In genomic region chr2:126655500-126656310, GRCh38 we compare ENCODE assay signal across 8 cellular contexts. TPM values are rescaled to one million over a fixed set of nuclear protein-coding genes. Genes with fewer than 3 reads are reported as not detected.
DNase-seq lines count a peak whose midpoint lies in the region; ATAC-seq and TF ChIP-seq lines count a peak whose summit lies in the region.

Gene GYPC (plus strand): TSS chr2:126656158. CDS start chr2:126656264, 106 bp downstream.

- peak; percentile 42 for DNase-seq in GDM1 (lab: John Stamatoyannopoulos, UW)
- DNase-seq in activated T-helper 1 cell treated with anti-CD3 and anti-CD28 coated beads, Interleukin-12 subunit alpha, Interleukin-12 subunit beta, Interleukin-2, Interleukin-4 antibody, amounts not matched to agents 30 ng/mL and 10 ng/mL and 1 ng/mL, durations not matched to agents 14 hours and 24 hours and 36 hours (ENCODE audit: low spot score): peak; percentile 56
- peak; percentile 73 for DNase-seq in fibroblast of peridontal ligament (ENCODE audit: extremely low read depth)
- peak; percentile 85 for DNase-seq in natural killer cell treated with Interleukin-12 subunit alpha and Interleukin-12 subunit beta and Interleukin-15 and Interleukin-18, amount 100 ng/mL, for 72 hours (ENCODE audit: low spot score)
- DNase-seq in aorta: peak; percentile 88 to 93
- no peak for DNase-seq in 8988T

- no peaks in the 10 kb centered on the region for H3K36me3 ChIP-seq in KMS-11 (ENCODE audit: insufficient read depth)
- no peaks in the 10 kb centered on the region for H3K36me3 ChIP-seq in aorta (ENCODE audit: control insufficient read depth in 1 of 2, insufficient read depth in 2 of 2, low read length in 1 of 2)

- peak within 1 kb of the TSS; percentile 44; the same call in 1 of the 2 replicates for H3K9ac ChIP-seq in KMS-11

- peak within 1 kb of the TSS; percentile 82 for H2AFZ ChIP-seq in KMS-11 (ENCODE audit: low read depth)

- no peaks in the 10 kb centered on the region for H3K79me2 ChIP-seq in KMS-11 (ENCODE audit: insufficient read depth, low read depth)

- H3K27ac ChIP-seq in KMS-11 (no peak within 1 kb of the TSS), aorta (ENCODE audit: low read depth in 1 of 2, low read length in 2 of 2) (peak within 1 kb of the TSS; percentile 85 to 95)

- H3K4me1 ChIP-seq in KMS-11 (ENCODE audit: low read depth, poor library complexity, severe bottlenecking): no peaks in the 10 kb centered on the region
- H3K4me1 ChIP-seq in aorta (ENCODE audit: control insufficient read depth in 1 of 2, insufficient read depth in 2 of 2, low read length in 2 of 2): peaks cover 0 to 5% of the 10 kb centered on the region in 2 donors

- H3K4me2 ChIP-seq in KMS-11: peak within 1 kb of the TSS; percentile 39; the same call in 1 of the 2 replicates

- WGBS in aorta, 2 donors: 3% methylated on average over 23 to 38 of the region's 38 CpGs

- H3K9me3 Mint-ChIP-seq in activated T-helper 1 cell treated with anti-CD3 and anti-CD28 coated beads, Interleukin-12 subunit alpha, Interleukin-12 subunit beta, Interleukin-2, Interleukin-4 antibody, amounts not matched to agents 30 ng/mL and 10 ng/mL and 1 ng/mL, durations not matched to agents 14 hours and 24 hours and 36 hours: peaks cover 4% of the 10 kb centered on the region
- H3K9me3 Mint-ChIP-seq in natural killer cell treated with Interleukin-12 subunit alpha and Interleukin-12 subunit beta and Interleukin-15 and Interleukin-18, amount 100 ng/mL, for 72 hours: peaks cover 3% of the 10 kb centered on the region

- H3K27ac Mint-ChIP-seq in activated T-helper 1 cell treated with anti-CD3 and anti-CD28 coated beads, Interleukin-12 subunit alpha, Interleukin-12 subunit beta, Interleukin-2, Interleukin-4 antibody, amounts not matched to agents 30 ng/mL and 10 ng/mL and 1 ng/mL, durations not matched to agents 14 hours and 24 hours and 36 hours: peak within 1 kb of the TSS; percentile 98
- peak within 1 kb of the TSS; percentile 97 to 99 for H3K27ac Mint-ChIP-seq in natural killer cell treated with Interleukin-12 subunit alpha and Interleukin-12 subunit beta and Interleukin-15 and Interleukin-18, amount 100 ng/mL, for 72 hours

- TF ChIP-seq CTCF in KMS-11 (conservative IDR thresholded peaks at IDR 0.05; ENCODE audit: low read depth, low read length): no peak

- no peaks in the 10 kb centered on the region for H3K9me3 ChIP-seq in aorta (ENCODE audit: control insufficient read depth, low read length)

- H3K4me3 ChIP-seq in KMS-11 (IDR thresholded peaks at IDR 0.05; ENCODE audit: insufficient read depth, low read depth, low read length) (peak within 1 kb of the TSS; percentile 72), aorta (ENCODE audit: low read length in 2 of 2) (peak within 1 kb of the TSS; percentile 91)

- H3K27me3 ChIP-seq in KMS-11 (ENCODE audit: insufficient read depth, low read depth): no peaks in the 10 kb centered on the region
- no peaks in the 10 kb centered on the region for H3K27me3 ChIP-seq in aorta (ENCODE audit: control insufficient read depth in 1 of 2, insufficient read depth in 2 of 2, low read length in 1 of 2)

- no peaks in the 10 kb centered on the region for H3K27me3 Mint-ChIP-seq in activated T-helper 1 cell treated with anti-CD3 and anti-CD28 coated beads, Interleukin-12 subunit alpha, Interleukin-12 subunit beta, Interleukin-2, Interleukin-4 antibody, amounts not matched to agents 30 ng/mL and 10 ng/mL and 1 ng/mL, durations not matched to agents 14 hours and 24 hours and 36 hours (ENCODE audit: insufficient read depth)
- no peaks in the 10 kb centered on the region for H3K27me3 Mint-ChIP-seq in natural killer cell treated with Interleukin-12 subunit alpha and Interleukin-12 subunit beta and Interleukin-15 and Interleukin-18, amount 100 ng/mL, for 72 hours

- H3K36me3 Mint-ChIP-seq in activated T-helper 1 cell treated with anti-CD3 and anti-CD28 coated beads, Interleukin-12 subunit alpha, Interleukin-12 subunit beta, Interleukin-2, Interleukin-4 antibody, amounts not matched to agents 30 ng/mL and 10 ng/mL and 1 ng/mL, durations not matched to agents 14 hours and 24 hours and 36 hours (ENCODE audit: low read depth): peaks cover 18% of the 10 kb centered on the region
- H3K36me3 Mint-ChIP-seq in natural killer cell treated with Interleukin-12 subunit alpha and Interleukin-12 subunit beta and Interleukin-15 and Interleukin-18, amount 100 ng/mL, for 72 hours: no peaks in the 10 kb centered on the region

- peak; percentile 37 for ATAC-seq in GM21723 (IDR thresholded peaks at IDR 0.05; ENCODE audit: unreplicated experiment)
- ATAC-seq in natural killer cell treated with Interleukin-12 subunit alpha and Interleukin-12 subunit beta and Interleukin-15 and Interleukin-18, amount 100 ng/mL, for 72 hours: peak; percentile 53 to 82
- ATAC-seq in aorta (ENCODE audit: low FRiP score): peak; percentile 76

- intact Hi-C loops in activated T-helper 1 cell treated with anti-CD3 and anti-CD28 coated beads, Interleukin-12 subunit alpha, Interleukin-12 subunit beta, Interleukin-2, Interleukin-4 antibody, amounts not matched to agents 30 ng/mL and 10 ng/mL and 1 ng/mL, durations not matched to agents 14 hours and 24 hours and 36 hours (cut with micrococcal nuclease): loop anchor here (1.0 to 10.0 kb wide), 10 partner anchors 9 to 1437 kb away; partner anchors contain the start of genes MAP3K2, UGGT1 and WDR33
- intact Hi-C loops in aorta (cut with DNase I): no loop called here

- no peaks in the 10 kb centered on the region for H4K20me1 ChIP-seq in KMS-11 (ENCODE audit: insufficient read depth)

- H3K4me1 Mint-ChIP-seq in activated T-helper 1 cell treated with anti-CD3 and anti-CD28 coated beads, Interleukin-12 subunit alpha, Interleukin-12 subunit beta, Interleukin-2, Interleukin-4 antibody, amounts not matched to agents 30 ng/mL and 10 ng/mL and 1 ng/mL, durations not matched to agents 14 hours and 24 hours and 36 hours (ENCODE audit: low read depth): peaks cover 47% of the 10 kb centered on the region
- peaks cover 42 to 45% of the 10 kb centered on the region in 2 donors for H3K4me1 Mint-ChIP-seq in natural killer cell treated with Interleukin-12 subunit alpha and Interleukin-12 subunit beta and Interleukin-15 and Interleukin-18, amount 100 ng/mL, for 72 hours (ENCODE audit: low read depth in 2 of 2)

- peak within 1 kb of the TSS; percentile 99 for H3K4me3 Mint-ChIP-seq in activated T-helper 1 cell treated with anti-CD3 and anti-CD28 coated beads, Interleukin-12 subunit alpha, Interleukin-12 subunit beta, Interleukin-2, Interleukin-4 antibody, amounts not matched to agents 30 ng/mL and 10 ng/mL and 1 ng/mL, durations not matched to agents 14 hours and 24 hours and 36 hours
- peak within 1 kb of the TSS; percentile 95 for H3K4me3 Mint-ChIP-seq in natural killer cell treated with Interleukin-12 subunit alpha and Interleukin-12 subunit beta and Interleukin-15 and Interleukin-18, amount 100 ng/mL, for 72 hours

RNA-seq across cellular contexts. Expression of gene GYPC, which starts in this region (rescaled TPM):
- 125 and 130 TPM in 2 replicates for total RNA-seq in activated T-helper 1 cell treated with anti-CD3 and anti-CD28 coated beads, Interleukin-12 subunit alpha, Interleukin-12 subunit beta, Interleukin-2, Interleukin-4 antibody, amounts not matched to agents 30 ng/mL and 10 ng/mL and 1 ng/mL, durations not matched to agents 14 hours and 24 hours and 36 hours
- total RNA-seq in natural killer cell treated with Interleukin-12 subunit alpha and Interleukin-12 subunit beta and Interleukin-15 and Interleukin-18, amount 100 ng/mL, for 72 hours: 10 to 100 TPM; 44.2 to 56.9 TPM
- 10 to 100 TPM; 79.5 to 91.2 TPM for total RNA-seq in aorta
- polyA plus RNA-seq in aorta: 100 to 1,000 TPM; 118 to 173 TPM
